ENCODE assay signal across 23 cellular contexts in genomic region chr3:180888992-180889560, GRCh38.
"Had no signal": no experiment of that assay in that cellular context is flagged by ENCODE, and none has a peak within 500 bp of the region (broad histone marks: within the 10 kb centered on the region; RNA-seq: fewer than 3 reads in every experiment).

No MANE protein-coding gene starts in this region.

- H3K4me1 ChIP-seq: esophagus squamous epithelium, gastroesophageal sphincter, right atrium auricular region, testis, transverse colon had no signal

- H3K27me3 Mint-ChIP-seq: dendritic cell treated with granulocyte-macrophage colony-stimulating factor and Interleukin-4, amounts not matched to agents 40 ng/mL and 50 ng/mL, for 4 days had no signal

- H3K9me3 ChIP-seq: neutrophil, testis had no signal

- H3K4me3 Mint-ChIP-seq: dendritic cell treated with granulocyte-macrophage colony-stimulating factor and Interleukin-4, amounts not matched to agents 40 ng/mL and 50 ng/mL, for 4 days; effector memory CD8-positive, alpha-beta T cell; naive B cell; nephron; stimulated activated effector memory CD8-positive, alpha-beta T cell treated with anti-CD3 and anti-CD28 coated beads, Interleukin-12 subunit alpha, Interleukin-12 subunit beta, amount 100 ng/mL, for 72 hours; stimulated activated naive CD8-positive, alpha-beta T cell treated with anti-CD3 and anti-CD28 coated beads, Interleukin-15, Interleukin-2, amounts not matched to agents 100 ng/mL and 50 ng/mL, for 24 hours had no signal

- H3K36me3 Mint-ChIP-seq: stimulated activated effector memory CD8-positive, alpha-beta T cell treated with anti-CD3 and anti-CD28 coated beads, Interleukin-12 subunit alpha, Interleukin-12 subunit beta, amount 100 ng/mL, for 72 hours had no signal

- H3K4me1 Mint-ChIP-seq: naive B cell; nephron; stimulated activated effector memory CD8-positive, alpha-beta T cell treated with anti-CD3 and anti-CD28 coated beads, Interleukin-12 subunit alpha, Interleukin-12 subunit beta, amount 100 ng/mL, for 72 hours had no signal

- H3K36me3 ChIP-seq: esophagus squamous epithelium, gastroesophageal sphincter, neutrophil, right atrium auricular region, transverse colon had no signal

- H3K27ac Mint-ChIP-seq: dendritic cell treated with granulocyte-macrophage colony-stimulating factor and Interleukin-4, amounts not matched to agents 40 ng/mL and 50 ng/mL, for 4 days; nephron; stimulated activated effector memory CD8-positive, alpha-beta T cell treated with anti-CD3 and anti-CD28 coated beads, Interleukin-12 subunit alpha, Interleukin-12 subunit beta, amount 100 ng/mL, for 72 hours; stimulated activated naive CD8-positive, alpha-beta T cell treated with anti-CD3 and anti-CD28 coated beads, Interleukin-15, Interleukin-2, amounts not matched to agents 100 ng/mL and 50 ng/mL, for 24 hours had no signal

- H3K27ac ChIP-seq: esophagus squamous epithelium, gastroesophageal sphincter, neutrophil, right atrium auricular region, testis, transverse colon had no signal

- DNase-seq: cerebellar nuclear complex; effector memory CD8-positive, alpha-beta T cell; esophagus squamous epithelium; foreskin fibroblast; glutamatergic neuron; left colon; left ventricle myocardium superior; mesenchymal stem cell; naive B cell; posterior cingulate gyrus; small intestine; stimulated activated CD4-positive, alpha-beta T cell treated with anti-CD3 and anti-CD28 coated beads, Interleukin-4, amount 100 ng/mL, for 1 hour; stimulated activated CD8-positive, alpha-beta memory T cell treated with anti-CD3 and anti-CD28 coated beads, Interleukin-4, amount 100 ng/mL, for 48 hours; testis; transverse colon had no signal

- H3K27me3 ChIP-seq: esophagus squamous epithelium, neutrophil, right atrium auricular region, testis, transverse colon had no signal

- H3K4me3 ChIP-seq: esophagus squamous epithelium, gastroesophageal sphincter, lung, right atrium auricular region, testis, transverse colon had no signal
